ENCODE assay signal across 8 cellular contexts in the genomic region with DNA sequence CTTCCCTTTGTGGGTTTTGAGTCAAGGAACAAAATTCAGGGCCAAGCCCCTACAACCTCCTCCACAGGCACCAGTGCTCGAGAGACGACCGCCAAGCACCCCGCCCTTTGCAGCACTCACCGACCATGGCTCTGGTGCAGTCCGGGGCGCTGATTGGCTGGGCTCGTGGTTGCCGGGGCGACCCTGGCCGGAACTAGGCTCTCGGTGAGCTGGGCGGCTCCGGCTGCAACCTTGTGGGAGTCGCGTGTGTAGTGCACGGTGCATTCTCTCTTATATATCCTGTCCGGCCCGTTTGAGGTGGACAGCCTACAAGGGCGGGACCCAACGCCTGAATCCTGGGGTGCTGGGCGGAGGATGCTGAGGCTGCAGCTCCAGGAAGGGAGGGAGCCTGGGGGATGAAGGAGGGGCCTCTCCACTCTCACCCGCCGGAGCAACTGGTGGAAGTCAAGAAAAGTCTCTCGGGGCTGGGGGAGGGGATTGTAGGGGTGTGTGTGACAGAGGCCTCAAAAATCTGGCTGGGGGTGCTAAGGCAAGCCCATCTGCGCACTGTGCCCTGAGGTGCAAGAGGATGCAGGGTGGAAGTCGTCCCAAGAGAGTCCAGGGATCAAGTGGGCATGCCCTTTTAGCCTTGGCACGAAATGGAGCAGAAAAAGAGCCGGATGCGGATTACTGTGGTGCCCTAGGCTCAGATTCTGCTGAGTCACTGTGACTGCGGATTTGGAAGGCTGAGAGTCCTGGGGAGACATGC. TPM values are rescaled to one million over a fixed set of nuclear protein-coding genes. Genes with fewer than 3 reads are reported as not detected.
DNase-seq lines count a peak whose midpoint lies in the region; ATAC-seq, FAIRE-seq and TF ChIP-seq lines count a peak whose summit lies in the region.

A gene (minus strand): TSS at position 248 of the 748 bp plus-strand sequence. CDS start 121 bp downstream, at position 127.

- H3K9me3 Mint-ChIP-seq in activated CD8-positive, alpha-beta T cell treated with anti-CD3 and anti-CD28 coated beads for 36 hours, result no peaks in the 10 kb centered on the region

- H3K4me2 ChIP-seq in BLaER1, result peak within 1 kb of the TSS; percentile 94

- TF ChIP-seq CTCF in activated CD8-positive, alpha-beta T cell treated with anti-CD3 and anti-CD28 coated beads for 36 hours (IDR thresholded peaks at IDR 0.05), result no peak
- no peak for TF ChIP-seq CTCF in lower lobe of right lung (IDR thresholded peaks at IDR 0.05)

- no peaks in the 10 kb centered on the region for H3K27me3 Mint-ChIP-seq in activated CD8-positive, alpha-beta T cell treated with anti-CD3 and anti-CD28 coated beads for 36 hours

- CTCF ChIA-PET in activated CD8-positive, alpha-beta T cell treated with anti-CD3 and anti-CD28 coated beads for 36 hours (lab: Charles Lee), result interaction anchor here (3.4 to 4.8 kb wide), 2 partner anchors 17 to 28 kb away, joined by 28 to 31 read pairs; a partner anchor contains a TSS

- H3K9ac ChIP-seq in BLaER1, result peak within 1 kb of the TSS; percentile 80

- no peaks in the 10 kb centered on the region for H3K36me3 Mint-ChIP-seq in activated CD8-positive, alpha-beta T cell treated with anti-CD3 and anti-CD28 coated beads for 36 hours (ENCODE audit: low read depth)

- no peaks in the 10 kb centered on the region for H3K9me3 ChIP-seq in BLaER1
- H3K9me3 ChIP-seq in ectodermal cell (ENCODE audit: control insufficient read depth, low read length), result no peaks in the 10 kb centered on the region
- no peaks in the 10 kb centered on the region for H3K9me3 ChIP-seq in lower lobe of right lung

- no peaks in the 10 kb centered on the region for H3K36me3 ChIP-seq in BLaER1
- H3K36me3 ChIP-seq in ectodermal cell (ENCODE audit: control insufficient read depth, insufficient read depth, low read length), result no peaks in the 10 kb centered on the region
- H3K36me3 ChIP-seq in lower lobe of right lung, result no peaks in the 10 kb centered on the region

- POLR2A ChIA-PET in activated CD8-positive, alpha-beta T cell treated with anti-CD3 and anti-CD28 coated beads for 36 hours (lab: Charles Lee), result interaction anchor here (0.6 to 4.7 kb wide), 8 partner anchors 9 to 562 kb away, joined by 3 to 20 read pairs (median 4); a partner anchor contains a TSS

- 1 to 2% methylated on average over 31 of the region's 31 CpGs for WGBS in ectodermal cell, 2 experiments

- ATAC-seq in HG03460 (IDR thresholded peaks at IDR 0.05; ENCODE audit: unreplicated experiment), result peak; percentile 97
- peak; percentile 99 for ATAC-seq in activated CD8-positive, alpha-beta T cell treated with anti-CD3 and anti-CD28 coated beads for 36 hours
- ATAC-seq in lower lobe of right lung, result peak; percentile 98 to 99

- H3K27ac ChIP-seq in BLaER1 (peak within 1 kb of the TSS; percentile 84), ectodermal cell (ENCODE audit: insufficient read depth, low read depth, low read length, poor library complexity, severe bottlenecking) (peak within 1 kb of the TSS; percentile 70), lower lobe of right lung (peak within 1 kb of the TSS; percentile 81)

- FAIRE-seq in GM19239 (lab: Jason Lieb, UNC), result peak; percentile 77

- H3K4me3 ChIP-seq in BLaER1 (peak within 1 kb of the TSS; percentile 73), ectodermal cell (ENCODE audit: insufficient read depth, low read depth, low read length) (peak within 1 kb of the TSS; percentile 41), lower lobe of right lung (peak within 1 kb of the TSS; percentile 71)

- H3K4me1 ChIP-seq in BLaER1 (peaks cover 45% of the 10 kb centered on the region), ectodermal cell (ENCODE audit: control insufficient read depth, insufficient read depth, low read length) (peaks cover 14% of the 10 kb centered on the region), lower lobe of right lung (peaks cover 30% of the 10 kb centered on the region)

- peak within 1 kb of the TSS; percentile 97 for H3K27ac Mint-ChIP-seq in activated CD8-positive, alpha-beta T cell treated with anti-CD3 and anti-CD28 coated beads for 36 hours

- peak; percentile 89 for DNase-seq in GM19239 (ENCODE audit: insufficient read length, low spot score)
- peak; percentile 92 for DNase-seq in NCI-H748 (lab: John Stamatoyannopoulos, UW; ENCODE audit: unreplicated experiment)
- DNase-seq in activated CD8-positive, alpha-beta T cell treated with anti-CD3 and anti-CD28 coated beads for 36 hours, result peak; percentile 96
- peak; percentile 97 for DNase-seq in lower lobe of right lung
- DNase-seq in stimulated activated CD4-positive, alpha-beta T cell treated with anti-CD3 and anti-CD28 coated beads, TNF-alpha, amount 100 ng/mL, for 24 hours (ENCODE audit: low read depth in 3 of 3), result peak; percentile 81 to 92 (median 82)

- H3K4me3 Mint-ChIP-seq in activated CD8-positive, alpha-beta T cell treated with anti-CD3 and anti-CD28 coated beads for 36 hours, result peak within 1 kb of the TSS; percentile 98

- no peaks in the 10 kb centered on the region for H4K20me1 ChIP-seq in BLaER1

- intact Hi-C loops in activated CD8-positive, alpha-beta T cell treated with anti-CD3 and anti-CD28 coated beads for 36 hours (cut with micrococcal nuclease), result no loop called here
- intact Hi-C loops in lower lobe of right lung (cut with DNase I), result no loop called here

- peaks cover 22% of the 10 kb centered on the region for H3K4me1 Mint-ChIP-seq in activated CD8-positive, alpha-beta T cell treated with anti-CD3 and anti-CD28 coated beads for 36 hours (ENCODE audit: low read depth)

- H3K27me3 ChIP-seq in BLaER1, result no peaks in the 10 kb centered on the region
- H3K27me3 ChIP-seq in ectodermal cell (ENCODE audit: control insufficient read depth, insufficient read depth, low read length, poor library complexity, severe bottlenecking), result no peaks in the 10 kb centered on the region
- H3K27me3 ChIP-seq in lower lobe of right lung (ENCODE audit: low read depth), result no peaks in the 10 kb centered on the region

RNA-seq across cellular contexts. Expression of the gene that starts here (rescaled TPM):
- 1 to 10 TPM; 7.6 to 8.1 TPM for total RNA-seq in activated CD8-positive, alpha-beta T cell treated with anti-CD3 and anti-CD28 coated beads for 36 hours
- 29.3 TPM for polyA plus RNA-seq in ectodermal cell (2013, experiment 1 of 4)
- 22.9 TPM for polyA plus RNA-seq in ectodermal cell (2013, experiment 2 of 4)
- polyA plus RNA-seq in ectodermal cell (2013, experiment 3 of 4), result 22.1 TPM
- 19.3 TPM for polyA plus RNA-seq in ectodermal cell (2013, experiment 4 of 4)
- 57.8 TPM for total RNA-seq in lower lobe of right lung

Comparison
In these comparisons a context has a peak if more than half of its experiments do, and no peak if none do; other contexts are left out.
1. Peak in every context shown above with its lines: DNase-seq, ATAC-seq, H3K4me3 ChIP-seq and H3K27ac ChIP-seq.